ENCODE assay signal across 17 cellular contexts in the genomic region with DNA sequence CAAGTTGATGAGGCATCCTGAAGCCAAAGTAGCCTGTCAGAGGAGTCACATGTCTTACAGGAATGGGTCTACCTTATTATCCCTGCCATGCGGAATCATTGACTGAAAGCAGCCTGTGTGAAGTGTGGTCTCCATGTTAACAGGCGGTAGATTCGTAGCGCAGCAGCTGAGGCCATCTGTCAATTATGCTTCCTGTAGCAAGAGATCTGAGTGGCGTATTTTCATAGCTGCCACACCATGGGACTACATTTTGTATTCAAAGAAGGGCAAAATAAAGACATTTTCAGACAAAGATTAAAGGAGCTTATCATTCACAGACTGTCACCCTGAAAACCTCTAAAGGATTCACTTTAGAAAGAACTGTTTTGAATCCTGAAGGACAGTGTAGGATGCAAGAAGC.
"Had no signal": no experiment of that assay in that cellular context is flagged by ENCODE, and none has a peak within 500 bp of the region (broad histone marks: within the 10 kb centered on the region; RNA-seq: fewer than 3 reads in every experiment).

No MANE protein-coding gene starts in this region.

- H3K36me3 Mint-ChIP-seq: activated CD4-positive, alpha-beta memory T cell treated with anti-CD3 and anti-CD28 coated beads for 36 hours; activated naive CD8-positive, alpha-beta T cell treated with anti-CD3 and anti-CD28 coated beads, Interleukin-2, amount 10 ng/mL, durations not matched to agents 7 days and 5 days; natural killer cell had no signal

- H3K4me3 Mint-ChIP-seq: activated CD4-positive, alpha-beta memory T cell treated with anti-CD3 and anti-CD28 coated beads for 36 hours; activated CD4-positive, alpha-beta T cell treated with anti-CD3 and anti-CD28 coated beads for 36 hours; activated naive CD8-positive, alpha-beta T cell treated with anti-CD3 and anti-CD28 coated beads, Interleukin-2, amount 10 ng/mL, durations not matched to agents 7 days and 5 days; endodermal cell; natural killer cell; stimulated activated naive B cell treated with anti-CD40 and anti-IgM and Interleukin-4, amounts not matched to agents 10 μg/mL and 1 μg/mL and 100 μg/mL, for 72 hours had no signal

- H3K27ac Mint-ChIP-seq: activated CD4-positive, alpha-beta memory T cell treated with anti-CD3 and anti-CD28 coated beads for 36 hours; activated CD4-positive, alpha-beta T cell treated with anti-CD3 and anti-CD28 coated beads for 36 hours; activated naive CD8-positive, alpha-beta T cell treated with anti-CD3 and anti-CD28 coated beads, Interleukin-2, amount 10 ng/mL, durations not matched to agents 7 days and 5 days; endodermal cell; natural killer cell; stimulated activated naive B cell treated with anti-CD40 and anti-IgM and Interleukin-4, amounts not matched to agents 10 μg/mL and 1 μg/mL and 100 μg/mL, for 72 hours had no signal

- H3K9me3 Mint-ChIP-seq: activated naive CD8-positive, alpha-beta T cell treated with anti-CD3 and anti-CD28 coated beads, Interleukin-2, amount 10 ng/mL, durations not matched to agents 7 days and 5 days; natural killer cell had no signal

- H3K4me1 Mint-ChIP-seq: endodermal cell, natural killer cell had no signal

- H3K27me3 Mint-ChIP-seq: activated CD4-positive, alpha-beta memory T cell treated with anti-CD3 and anti-CD28 coated beads for 36 hours; activated CD4-positive, alpha-beta T cell treated with anti-CD3 and anti-CD28 coated beads for 36 hours; activated naive CD8-positive, alpha-beta T cell treated with anti-CD3 and anti-CD28 coated beads, Interleukin-2, amount 10 ng/mL, durations not matched to agents 7 days and 5 days had no signal

- ATAC-seq: activated CD4-positive, alpha-beta T cell treated with anti-CD3 and anti-CD28 coated beads for 36 hours; body of pancreas; foreskin keratinocyte; left lobe of liver; natural killer cell; stimulated activated naive B cell treated with anti-CD40 and anti-IgM and Interleukin-4, amounts not matched to agents 10 μg/mL and 1 μg/mL and 100 μg/mL, for 72 hours had no signal

- DNase-seq: activated CD4-positive, alpha-beta memory T cell treated with anti-CD3 and anti-CD28 coated beads for 36 hours; activated CD4-positive, alpha-beta T cell treated with anti-CD3 and anti-CD28 coated beads for 36 hours; activated naive CD4-positive, alpha-beta T cell treated with Interleukin-2 at 50 U/mL for 16 hours; activated naive CD8-positive, alpha-beta T cell treated with anti-CD3 and anti-CD28 coated beads, Interleukin-2, amount 10 ng/mL, durations not matched to agents 7 days and 5 days; amygdala; body of pancreas; central memory CD4-positive, alpha-beta T cell; colonic mucosa; endodermal cell; foreskin keratinocyte; natural killer cell; posterior cingulate gyrus; spleen; stimulated activated CD4-positive, alpha-beta T cell treated with anti-CD3 and anti-CD28 coated beads, Interleukin-4, amount 100 ng/mL, for 4 hours; stimulated activated naive B cell treated with anti-CD40 and anti-IgM and Interleukin-4, amounts not matched to agents 10 μg/mL and 1 μg/mL and 100 μg/mL, for 72 hours; upper lobe of left lung had no signal
